In genomic region chr1:46174448-46175231, GRCh38 we compare ENCODE assay signal across 12 cellular contexts. TPM values are rescaled to one million over a fixed set of nuclear protein-coding genes. Genes with fewer than 3 reads are reported as not detected.
DNase-seq lines count a peak whose midpoint lies in the region; ATAC-seq and TF ChIP-seq lines count a peak whose summit lies in the region.
"Had no signal": no experiment of that assay in that cellular context is flagged by ENCODE, and none has a peak within 500 bp of the region (broad histone marks: within the 10 kb centered on the region; RNA-seq: fewer than 3 reads in every experiment).

Gene TSPAN1, plus strand, starts transcription at chr1:46175087. Its CDS starts 6,021 bp downstream, at chr1:46181108.

- TF ChIP-seq POLR2A in Peyer's patch (IDR thresholded peaks at IDR 0.05): no peak

- H3K36me3 ChIP-seq in Peyer's patch: no peaks in the 10 kb centered on the region
- no peaks in the 10 kb centered on the region for H3K36me3 ChIP-seq in osteoblast (ENCODE audit: insufficient read depth, low read length)

- H3K9me3 ChIP-seq in Peyer's patch (no peaks in the 10 kb centered on the region), osteoblast (ENCODE audit: low read depth, low read length) (no peaks in the 10 kb centered on the region)

- peak within 1 kb of the TSS; percentile 11 for H2AFZ ChIP-seq in osteoblast (ENCODE audit: low read length)

- H3K9me3 Mint-ChIP-seq in activated naive CD8-positive, alpha-beta T cell treated with anti-CD3 and anti-CD28 coated beads, Interleukin-2, amount 50 U/mL, for 24 hours: no peaks in the 10 kb centered on the region
- H3K9me3 Mint-ChIP-seq: activated naive CD8-positive, alpha-beta T cell treated with anti-CD3 and anti-CD28 coated beads, Interleukin-2, amount 10 ng/mL, durations not matched to agents 7 days and 5 days had no signal

- H3K4me3 Mint-ChIP-seq in activated naive CD8-positive, alpha-beta T cell treated with anti-CD3 and anti-CD28 coated beads, Interleukin-2, amount 50 U/mL, for 24 hours: no peak within 1 kb of the TSS
- H3K4me3 Mint-ChIP-seq: activated naive CD8-positive, alpha-beta T cell treated with anti-CD3 and anti-CD28 coated beads, Interleukin-2, amount 10 ng/mL, durations not matched to agents 7 days and 5 days had no signal

- no peaks in the 10 kb centered on the region for H3K79me2 ChIP-seq in osteoblast (ENCODE audit: insufficient read depth, low read length)

- no peaks in the 10 kb centered on the region for H3K36me3 Mint-ChIP-seq in activated naive CD8-positive, alpha-beta T cell treated with anti-CD3 and anti-CD28 coated beads, Interleukin-2, amount 50 U/mL, for 24 hours (ENCODE audit: low read depth)
- H3K36me3 Mint-ChIP-seq: activated naive CD8-positive, alpha-beta T cell treated with anti-CD3 and anti-CD28 coated beads, Interleukin-2, amount 10 ng/mL, durations not matched to agents 7 days and 5 days had no signal

- H3K4me3 ChIP-seq in Peyer's patch: no peak within 1 kb of the TSS
- no peak within 1 kb of the TSS for H3K4me3 ChIP-seq in fibroblast of the aortic adventitia (ENCODE audit: low read depth, low read length)
- no peak within 1 kb of the TSS for H3K4me3 ChIP-seq in osteoblast (ENCODE audit: insufficient read depth, low read length)

- TF ChIP-seq CTCF in 22Rv1 (IDR thresholded peaks at IDR 0.05) (no peak), Peyer's patch (IDR thresholded peaks at IDR 0.05) (no peak), fibroblast of the aortic adventitia (IDR thresholded peaks at IDR 0.05; ENCODE audit: insufficient read depth, low read length) (no peak), osteoblast (IDR thresholded peaks at IDR 0.05; ENCODE audit: extremely low read depth, low read depth, low read length) (no peak)

- H3K4me1 Mint-ChIP-seq in activated naive CD8-positive, alpha-beta T cell treated with anti-CD3 and anti-CD28 coated beads, Interleukin-2, amount 50 U/mL, for 24 hours: no peaks in the 10 kb centered on the region

- DNase-seq in Peyer's patch (peak in 1 of 3 donors; percentile 46), fibroblast of the aortic adventitia (ENCODE audit: low read depth) (peak; percentile 64), osteoblast (ENCODE audit: insufficient read length, low spot score, missing footprints) (peak; percentile 91), glomerular visceral epithelial cell (ENCODE audit: extremely low spot score) (no peak)
- no peak for DNase-seq in activated naive CD8-positive, alpha-beta T cell treated with anti-CD3 and anti-CD28 coated beads, Interleukin-2, amount 50 U/mL, for 24 hours
- DNase-seq: activated naive CD8-positive, alpha-beta T cell treated with anti-CD3 and anti-CD28 coated beads, Interleukin-2, amount 10 ng/mL, durations not matched to agents 7 days and 5 days; hippocampal formation; NCI-H446; stimulated activated naive CD8-positive, alpha-beta T cell treated with anti-CD3 and anti-CD28 coated beads, Interleukin-15, Interleukin-2, amounts not matched to agents 100 U/mL and 50 U/mL, for 24 hours had no signal

- no peak for ATAC-seq in activated naive CD8-positive, alpha-beta T cell treated with anti-CD3 and anti-CD28 coated beads, Interleukin-2, amount 50 U/mL, for 24 hours
- ATAC-seq in GM21737 (IDR thresholded peaks at IDR 0.05; ENCODE audit: unreplicated experiment) (no peak), HG03571 (IDR thresholded peaks at IDR 0.05; ENCODE audit: unreplicated experiment) (no peak)
- ATAC-seq: stimulated activated naive CD8-positive, alpha-beta T cell treated with anti-CD3 and anti-CD28 coated beads, Interleukin-15, Interleukin-2, amounts not matched to agents 100 U/mL and 50 U/mL, for 24 hours had no signal

- no peaks in the 10 kb centered on the region for H3K27me3 Mint-ChIP-seq in activated naive CD8-positive, alpha-beta T cell treated with anti-CD3 and anti-CD28 coated beads, Interleukin-2, amount 50 U/mL, for 24 hours
- H3K27me3 Mint-ChIP-seq: activated naive CD8-positive, alpha-beta T cell treated with anti-CD3 and anti-CD28 coated beads, Interleukin-2, amount 10 ng/mL, durations not matched to agents 7 days and 5 days had no signal

- no peaks in the 10 kb centered on the region for H4K20me1 ChIP-seq in osteoblast (ENCODE audit: insufficient read depth, low read length)

- H3K4me2 ChIP-seq in osteoblast (ENCODE audit: insufficient read depth, low read length): no peak within 1 kb of the TSS

- no peak within 1 kb of the TSS for H3K27ac Mint-ChIP-seq in activated naive CD8-positive, alpha-beta T cell treated with anti-CD3 and anti-CD28 coated beads, Interleukin-2, amount 50 U/mL, for 24 hours
- H3K27ac Mint-ChIP-seq: activated naive CD8-positive, alpha-beta T cell treated with anti-CD3 and anti-CD28 coated beads, Interleukin-2, amount 10 ng/mL, durations not matched to agents 7 days and 5 days had no signal

- H3K27me3 ChIP-seq in Peyer's patch: no peaks in the 10 kb centered on the region
- H3K27me3 ChIP-seq in osteoblast (ENCODE audit: insufficient read depth, low read length): peaks cover 2% of the 10 kb centered on the region

- H3K4me1 ChIP-seq in Peyer's patch: peaks cover 0 to 27% (median 0%) of the 10 kb centered on the region in 4 donors
- H3K4me1 ChIP-seq in osteoblast (ENCODE audit: insufficient read depth, low read length): peaks cover 15% of the 10 kb centered on the region

- H3K27ac ChIP-seq in 22Rv1 (peak within 1 kb of the TSS; percentile 12; the same call in 1 of the 2 replicates), Peyer's patch (peak within 1 kb of the TSS; percentile 46 to 59 (median 52)), osteoblast (ENCODE audit: low read depth, low read length) (no peak within 1 kb of the TSS)

RNA-seq across cellular contexts. Expression of gene TSPAN1, which starts in this region (rescaled TPM):
- total RNA-seq in Peyer's patch (100 to 1,000 TPM in 3 of 4 donors, 1 to 10 TPM in 1; 4.1 to 229 (median 192) TPM), fibroblast of the aortic adventitia (ENCODE audit: low replicate concordance) (0.81 TPM in 1 of 2 replicates, not detected in the other), osteoblast (0.59 and 1.1 TPM in 2 replicates)
- total RNA-seq: activated naive CD8-positive, alpha-beta T cell treated with anti-CD3 and anti-CD28 coated beads, Interleukin-2, amount 10 ng/mL, durations not matched to agents 7 days and 5 days had no signal

Comparison
In these comparisons a context has a peak if more than half of its experiments do, and no peak if none do; other contexts are left out.
1. Peak in DNase-seq in fibroblast of the aortic adventitia; RNA of the gene not detected or under 1 TPM.